In genomic region chr1:50929376-50929958, GRCh38 we compare ENCODE assay signal across 8 cellular contexts. TPM values are rescaled to one million over a fixed set of nuclear protein-coding genes. Genes with fewer than 3 reads are reported as not detected.
DNase-seq lines count a peak whose midpoint lies in the region; ATAC-seq, FAIRE-seq and TF ChIP-seq lines count a peak whose summit lies in the region.

No MANE protein-coding gene starts in this region.

- H3K4me1 Mint-ChIP-seq in activated naive CD8-positive, alpha-beta T cell treated with anti-CD3 and anti-CD28 coated beads for 36 hours = peaks cover 34% of the 10 kb centered on the region

- peaks cover under 1% of the 10 kb centered on the region for H3K9me3 Mint-ChIP-seq in activated naive CD8-positive, alpha-beta T cell treated with anti-CD3 and anti-CD28 coated beads for 36 hours

- ATAC-seq in HG03342 (IDR thresholded peaks at IDR 0.05; ENCODE audit: unreplicated experiment) = no peak
- ATAC-seq in GM21515 (IDR thresholded peaks at IDR 0.05; ENCODE audit: unreplicated experiment) = no peak

- no peak overlapping the region for H3K27ac ChIP-seq in DOHH2 (ENCODE audit: low read depth, low read length)
- H3K27ac ChIP-seq in VCaP = no peak overlapping the region; the same call in 1 of the 2 replicates
- H3K27ac ChIP-seq in uterus = no peak overlapping the region

- intact Hi-C loops in uterus (cut with DNase I; ENCODE audit: low total_unique reads) = no loop called here

- H4K20me1 ChIP-seq in DOHH2 (ENCODE audit: control insufficient read depth, insufficient read depth, low read depth, low read length) = peaks cover 7% of the 10 kb centered on the region; the same call in 1 of the 2 replicates

- no peak for TF ChIP-seq POLR2A in uterus (IDR thresholded peaks at IDR 0.05)

- H3K27me3 ChIP-seq in DOHH2 (ENCODE audit: control insufficient read depth, low read length) (no peaks in the 10 kb centered on the region), uterus (no peaks in the 10 kb centered on the region)

- no peak overlapping the region for H3K4me2 ChIP-seq in DOHH2 (ENCODE audit: low read length)

- H3K36me3 ChIP-seq in DOHH2 (ENCODE audit: control insufficient read depth, low read length) (peaks cover 30% of the 10 kb centered on the region), uterus (no peaks in the 10 kb centered on the region)

- peaks cover 22% of the 10 kb centered on the region for H3K36me3 Mint-ChIP-seq in activated naive CD8-positive, alpha-beta T cell treated with anti-CD3 and anti-CD28 coated beads for 36 hours

- H3K79me2 ChIP-seq in DOHH2 (ENCODE audit: control insufficient read depth, low read length) = peaks cover 97% of the 10 kb centered on the region

- H3K4me1 ChIP-seq in DOHH2 (ENCODE audit: control insufficient read depth, low read length) (peaks cover 20% of the 10 kb centered on the region), uterus (no peaks in the 10 kb centered on the region)

- no peak overlapping the region for H3K4me3 Mint-ChIP-seq in activated naive CD8-positive, alpha-beta T cell treated with anti-CD3 and anti-CD28 coated beads for 36 hours

- no peak overlapping the region for H3K27ac Mint-ChIP-seq in activated naive CD8-positive, alpha-beta T cell treated with anti-CD3 and anti-CD28 coated beads for 36 hours

- FAIRE-seq in islet of Langerhans (lab: Jason Lieb, UNC) = peak; percentile 97

- no peaks in the 10 kb centered on the region for H3K9me2 ChIP-seq in DOHH2 (replicated peaks; ENCODE audit: control insufficient read depth, low read length)

- H3K4me3 ChIP-seq in DOHH2 (ENCODE audit: low read length) (no peak overlapping the region), uterus (no peak overlapping the region)

- peaks cover 16% of the 10 kb centered on the region for H3F3A ChIP-seq in DOHH2 (ENCODE audit: control insufficient read depth, insufficient read depth)

- H3K9me3 ChIP-seq in DOHH2 (ENCODE audit: control insufficient read depth, insufficient read depth, low read length) (peaks cover 10% of the 10 kb centered on the region; the same call in 1 of the 2 replicates), uterus (no peaks in the 10 kb centered on the region)

- DNase-seq in LoVo (ENCODE audit: low spot score) = peak; percentile 36
- DNase-seq in uterus = no peak
- DNase-seq in activated naive CD8-positive, alpha-beta T cell treated with anti-CD3 and anti-CD28 coated beads for 36 hours = no peak

- no peaks in the 10 kb centered on the region for H3K27me3 Mint-ChIP-seq in activated naive CD8-positive, alpha-beta T cell treated with anti-CD3 and anti-CD28 coated beads for 36 hours

- TF ChIP-seq CTCF in DOHH2 (IDR thresholded peaks at IDR 0.05; ENCODE audit: low read depth, low read length, poor library complexity, severe bottlenecking) (peak; percentile 55), VCaP (conservative IDR thresholded peaks at IDR 0.05) (peak; percentile 77), uterus (IDR thresholded peaks at IDR 0.05) (peak; percentile 40 to 49 (median 48))

RNA-seq across cellular contexts. Expression of gene FAF1, which starts 30.6 kb away (rescaled TPM):
- total RNA-seq in uterus = 10 to 100 TPM; 34.1 to 77.2 (median 64.1) TPM
- 10 to 100 TPM; 83.7 to 88.5 TPM for total RNA-seq in activated naive CD8-positive, alpha-beta T cell treated with anti-CD3 and anti-CD28 coated beads for 36 hours

RNA-seq across cellular contexts. Expression of gene CDKN2C, which starts 40.6 kb away (rescaled TPM):
- 100 to 1,000 TPM in 1 of 4 donors, 10 to 100 TPM in 3; 13.4 to 103 (median 22.2) TPM for total RNA-seq in uterus
- total RNA-seq in activated naive CD8-positive, alpha-beta T cell treated with anti-CD3 and anti-CD28 coated beads for 36 hours = 10 to 100 TPM; 13.0 to 13.6 TPM
